In genomic region chr5:32540446-32540845, GRCh38 we compare ENCODE assay signal across 18 cellular contexts. TPM values are rescaled to one million over a fixed set of nuclear protein-coding genes. Genes with fewer than 3 reads are reported as not detected.
DNase-seq lines count a peak whose midpoint lies in the region; ATAC-seq and TF ChIP-seq lines count a peak whose summit lies in the region.
"Had no signal": no experiment of that assay in that cellular context is flagged by ENCODE, and none has a peak within 500 bp of the region (broad histone marks: within the 10 kb centered on the region; RNA-seq: fewer than 3 reads in every experiment).

No MANE protein-coding gene starts in this region.

- H3K4me3 ChIP-seq in HL-60 (replicated peaks; ENCODE audit: insufficient read depth, low read length), result no peak overlapping the region
- no peak overlapping the region for H3K4me3 ChIP-seq in mucosa of descending colon
- H3K4me3 ChIP-seq in coronary artery, result no peak overlapping the region
- H3K4me3 ChIP-seq: lung, SJCRH30, tibial nerve had no signal

- H3K36me3 ChIP-seq in mucosa of descending colon (ENCODE audit: low read depth), result no peaks in the 10 kb centered on the region
- H3K36me3 ChIP-seq: SJCRH30, tibial nerve had no signal

- no peaks in the 10 kb centered on the region for H3K27me3 ChIP-seq in HL-60 (ENCODE audit: insufficient read depth, poor library complexity, severe bottlenecking)
- H3K27me3 ChIP-seq: SJCRH30, tibial nerve had no signal

- intact Hi-C loops in mucosa of descending colon (cut with DNase I, micrococcal nuclease), result no loop called here

- H3K9me3 ChIP-seq in mucosa of descending colon, result no peaks in the 10 kb centered on the region
- H3K9me3 ChIP-seq: SJCRH30, tibial nerve had no signal

- ATAC-seq in GM18502 (IDR thresholded peaks at IDR 0.05; ENCODE audit: poor library complexity, unreplicated experiment) (peak; percentile 19), mucosa of descending colon (peak; percentile 18), HG03460 (IDR thresholded peaks at IDR 0.05; ENCODE audit: unreplicated experiment) (no peak), HG03025 (IDR thresholded peaks at IDR 0.05; ENCODE audit: low FRiP score, unreplicated experiment) (no peak)
- ATAC-seq: CD8-positive, alpha-beta T cell had no signal

- DNase-seq in HL-60 (ENCODE audit: low read depth in 1 of 2, low spot score in 1 of 2) (peak in 1 of 2 experiments; percentile 75), RPMI8226 (peak; percentile 53), mucosa of descending colon (no peak), coronary artery (ENCODE audit: low spot score) (no peak), ureter (ENCODE audit: low spot score) (no peak)
- DNase-seq: activated CD4-positive, CD25-positive, alpha-beta regulatory T cell; CD8-positive, alpha-beta T cell; cerebellar nuclear complex; foreskin melanocyte; H7; NCI-H774; SJCRH30; stimulated activated CD4-positive, alpha-beta T cell treated with anti-CD3 and anti-CD28 coated beads, Interleukin-1b, Interleukin-23, amount 100 ng/mL, for 48 hours had no signal

- H3K27ac ChIP-seq in HL-60 (replicated peaks) (peak overlapping the region; percentile 45), coronary artery (no peak overlapping the region)
- H3K27ac ChIP-seq: SJCRH30, tibial nerve had no signal

- no peaks in the 10 kb centered on the region for H3K4me1 ChIP-seq in mucosa of descending colon (ENCODE audit: low read depth)
- H3K4me1 ChIP-seq: SJCRH30, tibial nerve had no signal

- no peak for TF ChIP-seq CTCF in HL-60 (IDR thresholded peaks at IDR 0.05; ENCODE audit: insufficient read depth, low read length)
- no peak for TF ChIP-seq CTCF in mucosa of descending colon (IDR thresholded peaks at IDR 0.05)
- no peak for TF ChIP-seq CTCF in coronary artery (IDR thresholded peaks at IDR 0.05)

RNA-seq across cellular contexts. Expression of gene SUB1, which starts 44.9 kb away (rescaled TPM):
- 100 to 1,000 TPM; 134 to 174 (median 156) TPM for total RNA-seq in mucosa of descending colon
- total RNA-seq in ureter, result 138 TPM

Comparison
In these comparisons a context has a peak if more than half of its experiments do, and no peak if none do; other contexts are left out.
1. ATAC-seq: peak in GM18502 (single experiment) and mucosa of descending colon (single experiment); none in HG03460 (single experiment) and HG03025 (single experiment).